14 cellular contexts compared by ENCODE assay signal in genomic region chr6:43851204-43851855, GRCh38.
DNase-seq lines count a peak whose midpoint lies in the region; FAIRE-seq and TF ChIP-seq lines count a peak whose summit lies in the region.
"Had no signal": no experiment of that assay in that cellular context is flagged by ENCODE, and none has a peak within 500 bp of the region (broad histone marks: within the 10 kb centered on the region; RNA-seq: fewer than 3 reads in every experiment).

No MANE protein-coding gene starts in this region.

- TF ChIP-seq CTCF in sigmoid colon (IDR thresholded peaks at IDR 0.05) (no peak), lower leg skin (IDR thresholded peaks at IDR 0.05) (no peak)

- peaks cover 24% of the 10 kb centered on the region for H3K4me1 ChIP-seq in adipocyte (ENCODE audit: control insufficient read depth, insufficient read depth, low read length)
- H3K4me1 ChIP-seq in sigmoid colon = peaks cover 0 to 10% (median 0%) of the 10 kb centered on the region in 4 donors

- no peak for TF ChIP-seq POLR2A in H54 (IDR thresholded peaks at IDR 0.05; ENCODE audit: low read depth, low read length)
- TF ChIP-seq POLR2A in sigmoid colon (IDR thresholded peaks at IDR 0.05) = no peak
- TF ChIP-seq POLR2A in lower leg skin (IDR thresholded peaks at IDR 0.05) = no peak

- H3K9ac ChIP-seq in adipocyte (ENCODE audit: low read length) = no peak overlapping the region

- FAIRE-seq in H54 (lab: Jason Lieb, UNC) = no peak

- DNase-seq in H54 (ENCODE audit: insufficient read length, low spot score) = peak; percentile 62
- peak; percentile 87 for DNase-seq in adipocyte (ENCODE audit: low read depth)
- peak; percentile 48 for DNase-seq in iPS-NIHi11 (ENCODE audit: low spot score)
- DNase-seq in stromal cell of bone marrow (ENCODE audit: low read depth) = peak; percentile 45
- no peak for DNase-seq in sigmoid colon
- DNase-seq in activated T-cell treated with anti-CD3 and anti-CD28 coated beads, Interleukin-2, amount 50 U/mL, for 1 hour = no peak
- no peak for DNase-seq in lower leg skin (ENCODE audit: low spot score in 2 of 2)
- DNase-seq: activated CD4-positive, alpha-beta T cell treated with anti-CD3 and anti-CD28 coated beads, Interleukin-2, amount 50 U/mL, for 4 hours; activated naive CD4-positive, alpha-beta T cell treated with anti-CD3 and anti-CD28 coated beads, Interleukin-2, amount 50 U/mL, for 16 hours; DMS79 treated with DMSO at 0.1 percent for 48 hours; effector memory CD4-positive, alpha-beta T cell; naive thymus-derived CD4-positive, alpha-beta T cell; NCI-H1694 treated with DMSO at 0.1 percent for 48 hours; stimulated activated CD4-positive, alpha-beta T cell treated with anti-CD3 and anti-CD28 coated beads, Interleukin-15, amount 100 ng/mL, for 24 hours had no signal

- H3K36me3 ChIP-seq in adipocyte (ENCODE audit: control insufficient read depth, insufficient read depth, low read length, severe bottlenecking) = no peaks in the 10 kb centered on the region
- no peaks in the 10 kb centered on the region for H3K36me3 ChIP-seq in sigmoid colon

- no peak for TF ChIP-seq EP300 in sigmoid colon (IDR thresholded peaks at IDR 0.05)

- intact Hi-C loops in sigmoid colon (cut with DNase I) (no loop called here), lower leg skin (cut with DNase I; ENCODE audit: low total_unique reads) (no loop called here)

- H3K9me3 ChIP-seq in adipocyte (ENCODE audit: control insufficient read depth, low read length) = no peaks in the 10 kb centered on the region
- H3K9me3 ChIP-seq in sigmoid colon = no peaks in the 10 kb centered on the region

- 85 to 86% methylated on average over 10 of the region's 10 CpGs for WGBS in sigmoid colon, 2 donors
- 84 to 91% methylated on average over 8 to 9 of the region's 10 CpGs for WGBS in lower leg skin, 2 donors

- H3K27me3 ChIP-seq in adipocyte (replicated peaks; ENCODE audit: control insufficient read depth, insufficient read depth, low read length) = peaks cover 7% of the 10 kb centered on the region
- no peaks in the 10 kb centered on the region for H3K27me3 ChIP-seq in sigmoid colon

- H3K4me3 ChIP-seq in adipocyte (ENCODE audit: low read length) = no peak overlapping the region
- no peak overlapping the region for H3K4me3 ChIP-seq in sigmoid colon
- no peak overlapping the region for H3K4me3 ChIP-seq in lower leg skin (ENCODE audit: low read depth, poor library complexity, severe bottlenecking)

- no peak overlapping the region for H3K27ac ChIP-seq in sigmoid colon

Comparison
In these comparisons a context has a peak if more than half of its experiments do, and no peak if none do; other contexts are left out.
1. DNase-seq: peak in H54 (single experiment), adipocyte (single experiment), iPS-NIHi11 (single experiment) and stromal cell of bone marrow (single experiment); none in sigmoid colon (single experiment), activated T-cell treated with anti-CD3 and anti-CD28 coated beads, Interleukin-2, amount 50 U/mL, for 1 hour (single experiment) and lower leg skin (0 of 2).